12 cellular contexts compared by ENCODE assay signal in the genomic region with DNA sequence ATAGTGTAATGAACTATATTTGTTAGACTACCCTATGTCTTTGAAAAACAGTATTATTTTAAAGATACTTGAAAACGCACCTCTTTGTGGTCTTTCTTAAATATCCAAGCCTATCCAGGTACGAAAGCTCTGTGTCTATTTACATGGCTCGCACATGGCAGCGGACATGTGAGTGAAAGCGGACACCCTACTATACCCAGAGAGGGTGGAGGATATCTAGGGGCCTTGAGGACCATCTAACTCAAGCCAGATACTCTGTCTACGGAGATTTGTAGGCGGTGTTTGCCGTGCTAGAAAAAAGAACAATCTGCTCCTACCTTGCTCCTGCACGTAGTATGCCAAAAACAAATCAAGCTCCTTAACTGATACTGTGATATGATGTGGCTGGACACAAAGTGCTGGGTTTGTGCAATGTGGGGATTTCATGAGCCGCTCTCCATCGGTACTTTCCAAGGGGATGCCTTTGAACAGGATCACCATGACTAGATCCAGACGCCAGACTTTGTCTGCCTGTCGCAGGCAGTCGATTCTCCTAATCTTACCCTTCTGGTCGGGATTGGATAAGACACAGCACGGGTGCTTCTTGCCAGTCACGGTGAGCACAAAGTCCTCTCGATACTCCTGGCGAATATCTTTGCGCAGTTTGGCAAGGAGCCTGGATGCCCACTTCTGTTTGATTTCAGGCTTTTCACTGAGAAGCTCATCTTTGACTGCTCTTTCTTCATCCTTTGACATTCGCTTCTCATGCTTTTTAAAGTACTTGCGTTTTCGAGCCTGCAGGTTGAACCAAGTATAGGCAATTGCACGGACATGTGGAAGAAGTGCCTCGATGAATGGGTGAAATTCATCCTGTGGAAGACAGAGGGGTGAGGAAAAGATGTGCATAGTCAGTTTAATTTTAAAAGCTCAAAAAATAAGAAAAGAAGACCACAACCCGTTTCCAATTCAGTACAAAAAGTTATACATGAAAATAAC. TPM values are rescaled to one million over a fixed set of nuclear protein-coding genes. Genes with fewer than 3 reads are reported as not detected.
DNase-seq lines count a peak whose midpoint lies in the region; ATAC-seq and TF ChIP-seq lines count a peak whose summit lies in the region.
"Had no signal": no experiment of that assay in that cellular context is flagged by ENCODE, and none has a peak within 500 bp of the region (broad histone marks: within the 10 kb centered on the region; RNA-seq: fewer than 3 reads in every experiment).

No MANE protein-coding gene starts in this region.

- 0 out of 2 replicates have a peak, but pooled peaks have one; percentile 10 for TF ChIP-seq CTCF in BE2C (IDR thresholded peaks at IDR 0.05; ENCODE audit: low read depth, low read length)
- TF ChIP-seq CTCF in WTC11 (IDR thresholded peaks at IDR 0.05) = no peak
- peak; percentile 4 for TF ChIP-seq CTCF in fibroblast of pulmonary artery (IDR thresholded peaks at IDR 0.05; ENCODE audit: low read length, missing control alignments)
- no peak for TF ChIP-seq CTCF in neural progenitor cell (IDR thresholded peaks at IDR 0.05)
- TF ChIP-seq CTCF in smooth muscle cell (IDR thresholded peaks at IDR 0.05; ENCODE audit: borderline replicate concordance, insufficient read depth, poor library complexity, severe bottlenecking) = no peak

- no peak overlapping the region for H3K4me2 ChIP-seq in neural progenitor cell
- H3K4me2 ChIP-seq in smooth muscle cell = no peak overlapping the region

- H3K4me3 ChIP-seq in BE2C (ENCODE audit: low read depth, low read length) (peak overlapping the region; percentile 47), fibroblast of pulmonary artery (replicated peaks; ENCODE audit: low read depth, low read length) (peak overlapping the region; percentile 18), neural progenitor cell (no peak overlapping the region), smooth muscle cell (no peak overlapping the region)

- H3K27me3 ChIP-seq in BE2C (no peaks in the 10 kb centered on the region), neural progenitor cell (peaks cover 22% of the 10 kb centered on the region), smooth muscle cell (ENCODE audit: low read depth) (peaks cover 20% of the 10 kb centered on the region)

- POLR2A ChIA-PET in WTC11 (lab: Charles Lee) = interaction anchor here (0.6 to 0.7 kb wide), 2 partner anchors 20 to 68 kb away, joined by 3 read pairs; no protein-coding TSS in a partner anchor

- ATAC-seq in WTC11 = peak; percentile 60; the same call in 1 of the 2 replicates

- no peak overlapping the region for H2AFZ ChIP-seq in neural progenitor cell (replicated peaks)
- H2AFZ ChIP-seq in smooth muscle cell (ENCODE audit: low read depth) = no peak overlapping the region

- H3K4me3 Mint-ChIP-seq in WTC11 (no peak overlapping the region), neural progenitor cell (no peak overlapping the region)
- H3K4me3 Mint-ChIP-seq: activated naive CD8-positive, alpha-beta T cell treated with anti-CD3 and anti-CD28 coated beads for 36 hours had no signal

- H3K27ac Mint-ChIP-seq in WTC11 (no peak overlapping the region), neural progenitor cell (no peak overlapping the region)
- H3K27ac Mint-ChIP-seq: activated naive CD8-positive, alpha-beta T cell treated with anti-CD3 and anti-CD28 coated beads for 36 hours had no signal

- H3K9me3 Mint-ChIP-seq in WTC11 (no peaks in the 10 kb centered on the region), neural progenitor cell (no peaks in the 10 kb centered on the region)
- H3K9me3 Mint-ChIP-seq: activated naive CD8-positive, alpha-beta T cell treated with anti-CD3 and anti-CD28 coated beads for 36 hours had no signal

- H3K36me3 Mint-ChIP-seq in WTC11 (peaks cover 12% of the 10 kb centered on the region), neural progenitor cell (peaks cover 6% of the 10 kb centered on the region)
- H3K36me3 Mint-ChIP-seq: activated naive CD8-positive, alpha-beta T cell treated with anti-CD3 and anti-CD28 coated beads for 36 hours had no signal

- H3K9me3 ChIP-seq in BE2C (no peaks in the 10 kb centered on the region), neural progenitor cell (ENCODE audit: low read depth) (no peaks in the 10 kb centered on the region), smooth muscle cell (replicated peaks; ENCODE audit: low read depth) (no peaks in the 10 kb centered on the region)

- H3K36me3 ChIP-seq in BE2C (peaks cover 30% of the 10 kb centered on the region), neural progenitor cell (no peaks in the 10 kb centered on the region), smooth muscle cell (ENCODE audit: low read depth) (no peaks in the 10 kb centered on the region)

- DNase-seq in BE2C (peak; percentile 52), WTC11 (ENCODE audit: low spot score) (no peak), fibroblast of pulmonary artery (ENCODE audit: low read depth) (peak; percentile 57), neural progenitor cell (ENCODE audit: low spot score) (peak; percentile 7), smooth muscle cell (lab: John Stamatoyannopoulos, UW; ENCODE audit: unreplicated experiment) (no peak), NCI-H2171 (lab: John Stamatoyannopoulos, UW) (no peak), T-helper 9 cell (no peak)
- no peak for DNase-seq in stimulated activated CD4-positive, alpha-beta T cell treated with anti-CD3 and anti-CD28 coated beads, Interleukin-12 subunit alpha, Interleukin-12 subunit beta, amount 100 ng/mL, for 4 hours
- DNase-seq: activated CD4-positive, CD25-positive, alpha-beta regulatory T cell; activated naive CD8-positive, alpha-beta T cell treated with anti-CD3 and anti-CD28 coated beads for 36 hours; foreskin melanocyte; NCI-H2029 treated with DMSO at 0.1 percent for 48 hours had no signal

- H4K20me1 ChIP-seq in neural progenitor cell (ENCODE audit: low read depth) (no peaks in the 10 kb centered on the region), smooth muscle cell (ENCODE audit: low read depth) (no peaks in the 10 kb centered on the region)

- H3K4me1 Mint-ChIP-seq in WTC11 (peaks cover 35% of the 10 kb centered on the region), neural progenitor cell (peaks cover 16% of the 10 kb centered on the region)

- H3K27me3 Mint-ChIP-seq in WTC11 (ENCODE audit: low read depth) (peaks cover 8% of the 10 kb centered on the region), neural progenitor cell (ENCODE audit: insufficient read depth, low read depth) (no peaks in the 10 kb centered on the region)

- H3F3A ChIP-seq in neural progenitor cell (ENCODE audit: low read depth) = no peaks in the 10 kb centered on the region
- H3F3A ChIP-seq in smooth muscle cell (ENCODE audit: low read depth) = no peaks in the 10 kb centered on the region

- no peak overlapping the region for H3K9ac ChIP-seq in neural progenitor cell
- no peak overlapping the region for H3K9ac ChIP-seq in smooth muscle cell (ENCODE audit: low read depth)

- 71% methylated on average over 26 of the region's 26 CpGs for WGBS in smooth muscle cell (ENCODE audit: low lambda C conversion rate)

- H3K27ac ChIP-seq in neural progenitor cell (no peak overlapping the region), smooth muscle cell (ENCODE audit: low read depth) (no peak overlapping the region)

- CTCF ChIA-PET in WTC11 (lab: Charles Lee) = no interaction called here

- H3K4me1 ChIP-seq in BE2C = peaks cover 29% of the 10 kb centered on the region
- H3K4me1 ChIP-seq in neural progenitor cell = peaks cover 7% of the 10 kb centered on the region
- H3K4me1 ChIP-seq in smooth muscle cell (ENCODE audit: low read depth) = peaks cover 7% of the 10 kb centered on the region

- H3K79me2 ChIP-seq in neural progenitor cell (ENCODE audit: low read depth) (peaks cover 7% of the 10 kb centered on the region), smooth muscle cell (ENCODE audit: low read depth) (no peaks in the 10 kb centered on the region)

TF ChIP-seq in WTC11, 78 proteins besides CTCF, POLR2A, EP300 and RAD21 (continues in another document):
- TF ChIP-seq NFYB (CRISPR knock-in tag; conservative IDR thresholded peaks at IDR 0.05; ENCODE audit: low read depth) (no peak), FOXP1 (CRISPR knock-in tag; IDR thresholded peaks at IDR 0.05; ENCODE audit: borderline replicate concordance) (no peak), SOX15 (CRISPR knock-in tag; IDR thresholded peaks at IDR 0.05) (no peak), ZNF423 (CRISPR knock-in tag; IDR thresholded peaks at IDR 0.05) (no peak), RORB (CRISPR knock-in tag; IDR thresholded peaks at IDR 0.05) (no peak), ZNF263 (CRISPR knock-in tag; IDR thresholded peaks at IDR 0.05; ENCODE audit: low read depth) (no peak), CREM (CRISPR knock-in tag; IDR thresholded peaks at IDR 0.05) (no peak)
- TF ChIP-seq, protein P1, sequence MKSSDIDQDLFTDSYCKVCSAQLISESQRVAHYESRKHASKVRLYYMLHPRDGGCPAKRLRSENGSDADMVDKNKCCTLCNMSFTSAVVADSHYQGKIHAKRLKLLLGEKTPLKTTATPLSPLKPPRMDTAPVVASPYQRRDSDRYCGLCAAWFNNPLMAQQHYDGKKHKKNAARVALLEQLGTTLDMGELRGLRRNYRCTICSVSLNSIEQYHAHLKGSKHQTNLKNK (CRISPR knock-in tag; IDR thresholded peaks at IDR 0.05) = no peak
- TF ChIP-seq, protein P2, sequence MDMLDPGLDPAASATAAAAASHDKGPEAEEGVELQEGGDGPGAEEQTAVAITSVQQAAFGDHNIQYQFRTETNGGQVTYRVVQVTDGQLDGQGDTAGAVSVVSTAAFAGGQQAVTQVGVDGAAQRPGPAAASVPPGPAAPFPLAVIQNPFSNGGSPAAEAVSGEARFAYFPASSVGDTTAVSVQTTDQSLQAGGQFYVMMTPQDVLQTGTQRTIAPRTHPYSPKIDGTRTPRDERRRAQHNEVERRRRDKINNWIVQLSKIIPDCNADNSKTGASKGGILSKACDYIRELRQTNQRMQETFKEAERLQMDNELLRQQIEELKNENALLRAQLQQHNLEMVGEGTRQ (CRISPR knock-in tag; IDR thresholded peaks at IDR 0.05) = no peak

RNA-seq across cellular contexts. Expression of a gene that starts 7.0 kb away (rescaled TPM):
- polyA plus RNA-seq in BE2C (2012; ENCODE audit: insufficient read depth, insufficient read length, low read depth) = 9.2 TPM
- 7.1 to 12.5 TPM (median 7.4 TPM) in 3 replicates for total RNA-seq in WTC11 (2021)
- total RNA-seq in neural progenitor cell (ENCODE audit: low replicate concordance) = 0.30 and 0.40 TPM in 2 replicates
- 1.7 and 2.3 TPM in 2 replicates for total RNA-seq in smooth muscle cell
- polyA plus RNA-seq in smooth muscle cell = 0.58 and 0.93 TPM in 2 replicates
- total RNA-seq: activated naive CD8-positive, alpha-beta T cell treated with anti-CD3 and anti-CD28 coated beads for 36 hours had no signal

Comparison
In these comparisons a context has a peak if more than half of its experiments do, and no peak if none do; other contexts are left out.
1. DNase-seq: peak in BE2C (single experiment), fibroblast of pulmonary artery (single experiment) and neural progenitor cell (single experiment); none in WTC11 (single experiment), stimulated activated CD4-positive, alpha-beta T cell treated with anti-CD3 and anti-CD28 coated beads, Interleukin-12 subunit alpha, Interleukin-12 subunit beta, amount 100 ng/mL, for 4 hours (single experiment), smooth muscle cell (single experiment), NCI-H2171 (single experiment) and T-helper 9 cell (single experiment).
2. H3K4me3 ChIP-seq: peak in BE2C (single experiment) and fibroblast of pulmonary artery (single experiment); none in neural progenitor cell (single experiment) and smooth muscle cell (single experiment).
3. CTCF ChIP-seq: peak in BE2C (single experiment) and fibroblast of pulmonary artery (single experiment); none in WTC11 (single experiment), neural progenitor cell (single experiment) and smooth muscle cell (single experiment).